Comparison of ENCODE assay signal across 10 cellular contexts in genomic region chr6:37516920-37517405, GRCh38. TPM values are rescaled to one million over a fixed set of nuclear protein-coding genes. Genes with fewer than 3 reads are reported as not detected.
DNase-seq lines count a peak whose midpoint lies in the region; ATAC-seq, FAIRE-seq and TF ChIP-seq lines count a peak whose summit lies in the region.
"Had no signal": no experiment of that assay in that cellular context is flagged by ENCODE, and none has a peak within 500 bp of the region (broad histone marks: within the 10 kb centered on the region; RNA-seq: fewer than 3 reads in every experiment).

No MANE protein-coding gene starts in this region.

- TF ChIP-seq CTCF in CD14-positive monocyte (IDR thresholded peaks at IDR 0.05) (no peak), activated B cell treated with CpG ODN at 0.5 μM for 24 hours (IDR thresholded peaks at IDR 0.05) (no peak), HepG2 (CRISPR knock-in tag; IDR thresholded peaks at IDR 0.05) (no peak)

- DNase-seq in CD14-positive monocyte (ENCODE audit: low spot score) = peak; percentile 30
- no peak for DNase-seq in activated B cell treated with CpG ODN at 0.5 μM for 24 hours
- no peak for DNase-seq in HepG2 (ENCODE audit: low spot score)
- DNase-seq in inferior parietal cortex (ENCODE audit: extremely low spot score) = no peak
- DNase-seq in NCI-H524 treated with DMSO at 0.1 percent for 48 hours (lab: John Stamatoyannopoulos, UW) = no peak
- no peak for DNase-seq in hippocampal formation (lab: John Stamatoyannopoulos, UW)

- no peak overlapping the region for H3K27ac ChIP-seq in HepG2 (ENCODE audit: extremely low read length, insufficient read depth, low read length)
- H3K27ac ChIP-seq: HL-60 had no signal

- no peaks in the 10 kb centered on the region for H3K79me2 ChIP-seq in HepG2 (ENCODE audit: insufficient read depth, low read length)

- POLR2A ChIA-PET in activated B cell treated with CpG ODN at 0.5 μM for 24 hours (lab: Charles Lee) = interaction anchor here (1.0 kb wide), 1 partner anchor 8 kb away, joined by 3 read pairs; no protein-coding TSS in a partner anchor
- POLR2A ChIA-PET in HepG2 (lab: Yijun Ruan, JAX) = interaction anchor here (0.5 to 1.8 kb wide), 2 partner anchors 17 to 393 kb away, joined by 4 to 8 read pairs; partner anchors contain the start of gene CCDC167

- TF ChIP-seq POLR2A in HepG2 (IDR thresholded peaks at IDR 0.05; ENCODE audit: insufficient read depth in 1 of 2, low read depth in 2 of 2, low read length in 2 of 2) = no peak

- intact Hi-C loops in CD14-positive monocyte (cut with micrococcal nuclease) (no loop called here), activated B cell treated with CpG ODN at 0.5 μM for 24 hours (cut with micrococcal nuclease) (loop anchor here (1.0 kb wide), 1 partner anchor 15 kb away; no protein-coding TSS in a partner anchor), HepG2 (cut with micrococcal nuclease; ENCODE audit: unreplicated experiment) (no loop called here)

- H3K36me3 ChIP-seq in HepG2 (replicated peaks in 1 of 2; ENCODE audit: control insufficient read depth in 1 of 2, insufficient read depth in 2 of 2, low read length in 2 of 2) = no peaks in the 10 kb centered on the region

- H3K4me2 ChIP-seq in HepG2 (ENCODE audit: low read depth, low read length) = peak overlapping the region; percentile 69

- in situ Hi-C loops in HepG2 (cut with HindIII; ENCODE audit: extremely low pct_ligation_motif_present, low pct_unique_long_range_greater_than_20kb) = no loop called here

- no TSS peak for BruUV-seq in HepG2 (replicated peaks; lab: Mats Ljungman, UMichigan)

- H3K4me1 Mint-ChIP-seq in CD14-positive monocyte (peaks cover 29% of the 10 kb centered on the region), activated B cell treated with CpG ODN at 0.5 μM for 24 hours (peaks cover 22% of the 10 kb centered on the region)

- H2AFZ ChIP-seq in HepG2 (ENCODE audit: low read length) = no peak overlapping the region

- peak; percentile 7 for ATAC-seq in HG03064 (IDR thresholded peaks at IDR 0.05; ENCODE audit: low read depth, unreplicated experiment)
- no peak for ATAC-seq in activated B cell treated with CpG ODN at 0.5 μM for 24 hours (ENCODE audit: low read depth)
- ATAC-seq in HepG2 = peak; percentile 61
- no peak for ATAC-seq in GM18861 (IDR thresholded peaks at IDR 0.05; ENCODE audit: unreplicated experiment)

- no peaks in the 10 kb centered on the region for H4K20me1 ChIP-seq in HepG2 (ENCODE audit: insufficient read depth, low read length)

- peak overlapping the region in 2 of 3 experiments; percentile 15 to 57; a peak in 2 of 6 replicates for H3K4me3 ChIP-seq in HepG2 (replicated peaks in 1 of 3; ENCODE audit: insufficient read depth in 1 of 3, low read depth in 2 of 3, low read length in 3 of 3)
- H3K4me3 ChIP-seq: lung had no signal

- no peak for TF ChIP-seq RAD21 in HepG2 (CRISPR knock-in tag; IDR thresholded peaks at IDR 0.05)

- no peaks in the 10 kb centered on the region for H3K9me3 ChIP-seq in HepG2 (ENCODE audit: low read length)

- H3K4me1 ChIP-seq in HepG2 (ENCODE audit: insufficient read depth, low read length) = peaks cover 30% of the 10 kb centered on the region

- no peaks in the 10 kb centered on the region for H3K36me3 Mint-ChIP-seq in CD14-positive monocyte
- no peaks in the 10 kb centered on the region for H3K36me3 Mint-ChIP-seq in activated B cell treated with CpG ODN at 0.5 μM for 24 hours (ENCODE audit: low read depth)

- TF ChIP-seq EP300 in HepG2 (IDR thresholded peaks at IDR 0.05; ENCODE audit: low read depth in 2 of 2, low read length in 2 of 2) (no peak), HepG2 (CRISPR knock-in tag; IDR thresholded peaks at IDR 0.05; ENCODE audit: borderline replicate concordance) (no peak)

- peak overlapping the region in 1 of 7 donors; percentile 86 for H3K27ac Mint-ChIP-seq in CD14-positive monocyte
- peak overlapping the region; percentile 18 for H3K27ac Mint-ChIP-seq in activated B cell treated with CpG ODN at 0.5 μM for 24 hours

- WGBS in HepG2 (ENCODE audit: low lambda C conversion rate) = 1% methylated on average over 16 of the region's 16 CpGs

- H3K9me3 Mint-ChIP-seq in CD14-positive monocyte (peaks cover 0 to 5% (median 0%) of the 10 kb centered on the region in 7 donors), activated B cell treated with CpG ODN at 0.5 μM for 24 hours (no peaks in the 10 kb centered on the region)

- H3K27me3 Mint-ChIP-seq in CD14-positive monocyte (ENCODE audit: low read depth in 3 of 3) (peaks cover 29 to 60% (median 37%) of the 10 kb centered on the region in 3 donors), activated B cell treated with CpG ODN at 0.5 μM for 24 hours (peaks cover 2% of the 10 kb centered on the region)

- H3K4me3 Mint-ChIP-seq in CD14-positive monocyte (peak overlapping the region; percentile 39 to 55), activated B cell treated with CpG ODN at 0.5 μM for 24 hours (no peak overlapping the region)

- CTCF ChIA-PET in activated B cell treated with CpG ODN at 0.5 μM for 24 hours (lab: Charles Lee) (interaction anchor here (1.0 to 1.1 kb wide), 2 partner anchors 11 to 19 kb away, joined by 3 read pairs; no protein-coding TSS in a partner anchor), HepG2 (lab: Yijun Ruan, JAX; ENCODE audit: low intra/inter-chr PET ratio, low total read pairs) (no interaction called here)

- H3K27me3 ChIP-seq in HepG2 (ENCODE audit: control insufficient read depth in 1 of 2, insufficient read depth in 2 of 2, low read length in 2 of 2) = peaks cover 2 to 42% of the 10 kb centered on the region in 2 experiments; a peak in 4 of 5 replicates

- H3K9ac ChIP-seq in HepG2 (ENCODE audit: insufficient read depth, low read depth, low read length) = no peak overlapping the region

- no peak for FAIRE-seq in HepG2 (lab: Jason Lieb, UNC)

TF ChIP-seq in HepG2, 621 proteins besides CTCF, POLR2A, EP300 and RAD21 (continues in another document):
- TF ChIP-seq ZNF772 (CRISPR knock-in tag; IDR thresholded peaks at IDR 0.05) (peak; percentile 40; the same call in 1 of the 2 replicates), GFI1 (CRISPR knock-in tag; IDR thresholded peaks at IDR 0.05; ENCODE audit: borderline replicate concordance) (peak; percentile 75), ZSCAN31 (CRISPR knock-in tag; IDR thresholded peaks at IDR 0.05; ENCODE audit: low read depth) (peak; percentile 71; the same call in 1 of the 2 replicates), CBX2 (IDR thresholded peaks at IDR 0.05; ENCODE audit: low read depth, low read length) (no peak), CBX2 (CRISPR knock-in tag; IDR thresholded peaks at IDR 0.05; ENCODE audit: low read depth) (no peak), ZNF343 (CRISPR knock-in tag; IDR thresholded peaks at IDR 0.05) (no peak), ZNF574 (CRISPR knock-in tag; IDR thresholded peaks at IDR 0.05) (no peak)
- TF ChIP-seq, protein P1, sequence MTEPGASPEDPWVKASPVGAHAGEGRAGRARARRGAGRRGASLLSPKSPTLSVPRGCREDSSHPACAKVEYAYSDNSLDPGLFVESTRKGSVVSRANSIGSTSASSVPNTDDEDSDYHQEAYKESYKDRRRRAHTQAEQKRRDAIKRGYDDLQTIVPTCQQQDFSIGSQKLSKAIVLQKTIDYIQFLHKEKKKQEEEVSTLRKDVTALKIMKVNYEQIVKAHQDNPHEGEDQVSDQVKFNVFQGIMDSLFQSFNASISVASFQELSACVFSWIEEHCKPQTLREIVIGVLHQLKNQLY (CRISPR knock-in tag; IDR thresholded peaks at IDR 0.05) = no peak

RNA-seq across cellular contexts. Expression of gene CCDC167, which starts 17.3 kb away (rescaled TPM):
- 10 to 100 TPM; 20.7 to 22.9 TPM for polyA plus RNA-seq in CD14-positive monocyte
- 18.4 and 25.9 TPM in 2 replicates for total RNA-seq in activated B cell treated with CpG ODN at 0.5 μM for 24 hours
- 66.8 and 72.4 TPM in 2 replicates for total RNA-seq in HepG2 (2016; rRNA removed; fragmentation: Illumina TruSeq; extraction: Trizol)
- 41.5 and 58.5 TPM in 2 replicates for total RNA-seq in HepG2 (2016; cell fraction: cytosol; rRNA removed; fragmentation: Illumina TruSeq; extraction: Trizol; ENCODE audit: low read depth)
- total RNA-seq in HepG2 (2016; cell fraction: insoluble cytoplasmic fraction; rRNA removed; fragmentation: Illumina TruSeq; extraction: Trizol) = 69.4 and 83.1 TPM in 2 replicates
- 47.6 and 63.2 TPM in 2 replicates for total RNA-seq in HepG2 (2016; cell fraction: membrane; rRNA removed; fragmentation: Illumina TruSeq; extraction: Trizol)
- total RNA-seq in HepG2 (2016; cell fraction: nucleus; rRNA removed; fragmentation: Illumina TruSeq; extraction: Trizol) = 23.1 and 27.7 TPM in 2 replicates
- polyA plus RNA-seq in HepG2 (2011; rRNA removed) = 44.0 and 48.4 TPM in 2 replicates
- 65.1 and 68.9 TPM in 2 replicates for polyA plus RNA-seq in HepG2 (2011; cell fraction: cytosol; rRNA removed)
- 24.4 and 25.2 TPM in 2 replicates for polyA plus RNA-seq in HepG2 (2011; cell fraction: nucleus; rRNA removed)
- polyA plus RNA-seq in HepG2 (2012) = 27.5 and 30.7 TPM in 2 replicates
- 56.9 and 82.2 TPM in 2 replicates for polyA plus RNA-seq in HepG2 (2016; cell fraction: cytosol; fragmentation: Illumina TruSeq; extraction: Trizol; ENCODE audit: low read depth)
- polyA plus RNA-seq in HepG2 (2016; cell fraction: insoluble cytoplasmic fraction; fragmentation: Illumina TruSeq; extraction: Trizol; ENCODE audit: low read depth) = 94.3 and 99.6 TPM in 2 replicates
- 61.8 and 62.4 TPM in 2 replicates for polyA plus RNA-seq in HepG2 (2016; cell fraction: membrane; fragmentation: Illumina TruSeq; extraction: Trizol; ENCODE audit: low read depth)
- polyA plus RNA-seq in HepG2 (2016; cell fraction: nucleus; fragmentation: Illumina TruSeq; extraction: Trizol; ENCODE audit: insufficient read depth, low read depth) = 51.1 and 54.5 TPM in 2 replicates
- 14.3 and 18.2 TPM in 2 replicates for polyA minus RNA-seq in HepG2 (2011; rRNA and poly(A)+ RNA removed; ENCODE audit: low replicate concordance)
- polyA minus RNA-seq in HepG2 (2011; cell fraction: cytosol; rRNA and poly(A)+ RNA removed) = 6.4 and 11.3 TPM in 2 replicates
- polyA minus RNA-seq in HepG2 (2011; cell fraction: nucleus; rRNA and poly(A)+ RNA removed) = 6.3 and 11.4 TPM in 2 replicates

Comparison
In these comparisons a context has a peak if more than half of its experiments do, and no peak if none do; other contexts are left out.
1. ATAC-seq: peak in HG03064 (single experiment) and HepG2 (single experiment); none in activated B cell treated with CpG ODN at 0.5 μM for 24 hours (single experiment) and GM18861 (single experiment).